10 cellular contexts compared by ENCODE assay signal in the genomic region with DNA sequence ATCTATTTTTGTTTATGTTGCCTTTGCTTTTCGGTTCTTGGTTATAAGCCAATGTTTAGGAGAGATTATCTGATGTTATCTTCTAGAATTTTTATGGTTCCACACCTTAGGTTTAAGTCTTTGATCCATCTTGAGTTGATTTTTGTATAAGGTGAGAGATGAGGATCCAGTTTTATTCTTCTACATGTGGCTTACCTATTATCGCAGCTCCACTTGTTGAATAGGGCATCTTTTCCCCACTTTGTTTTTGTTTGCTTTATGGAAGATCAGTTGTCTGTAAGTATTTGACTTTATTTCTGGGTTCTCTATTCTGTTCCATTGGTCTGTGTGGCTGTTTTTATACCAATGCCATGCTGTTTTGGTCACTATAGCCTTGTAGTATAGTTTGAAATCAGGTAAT.
"Had no signal": no experiment of that assay in that cellular context is flagged by ENCODE, and none has a peak within 500 bp of the region (broad histone marks: within the 10 kb centered on the region; RNA-seq: fewer than 3 reads in every experiment).

No MANE protein-coding gene starts in this region.

- ATAC-seq: GM23338, HepG2 had no signal

- H3K27ac ChIP-seq: HL-60 had no signal

- H3K27me3 Mint-ChIP-seq: IgD-negative memory B cell had no signal

- DNase-seq: H9, HCEC 1CT, HFFc6, KBM-7 had no signal

- H3K4me2 ChIP-seq: GM23338 had no signal

- H3K4me3 ChIP-seq: GM23338 had no signal

- FAIRE-seq: H1, H54, HepG2 had no signal

- H3K36me3 Mint-ChIP-seq: IgD-negative memory B cell had no signal

- H3K4me1 Mint-ChIP-seq: IgD-negative memory B cell had no signal

- H3K4me3 Mint-ChIP-seq: GM23338, H9, HFFc6, IgD-negative memory B cell had no signal

- H2AFZ ChIP-seq: GM23338 had no signal

- H3K27ac Mint-ChIP-seq: GM23338, H9, HFFc6, IgD-negative memory B cell had no signal
